ENCODE assay signal across 8 cellular contexts in genomic region chr5:64811050-64811640, GRCh38. TPM values are rescaled to one million over a fixed set of nuclear protein-coding genes. Genes with fewer than 3 reads are reported as not detected.
DNase-seq lines count a peak whose midpoint lies in the region; ATAC-seq, FAIRE-seq and TF ChIP-seq lines count a peak whose summit lies in the region.

No MANE protein-coding gene starts in this region.

- 81% methylated on average over 1 of the region's 1 CpG for WGBS in K562 (ENCODE audit: insufficient coverage, low coverage, missing lambda C conversion rate)
- 93% methylated on average over 1 of the region's 1 CpG for WGBS in suprapubic skin
- 92 to 93% methylated on average over 1 of the region's 1 CpG for WGBS in lower leg skin, 2 donors

- intact Hi-C loops in HCT116 (cut with micrococcal nuclease) (loop anchor here (1.0 to 10.0 kb wide), 3 partner anchors 286 to 774 kb away; no protein-coding TSS in a partner anchor), K562 (cut with micrococcal nuclease) (loop anchor here (1.0 to 10.0 kb wide), 4 partner anchors 134 to 672 kb away; no protein-coding TSS in a partner anchor), lower leg skin (cut with DNase I; ENCODE audit: low total_unique reads) (no loop called here)

- H3K79me2 ChIP-seq in HCT116 (ENCODE audit: insufficient read depth, low read length) (no peaks in the 10 kb centered on the region), K562 (ENCODE audit: control insufficient read depth, insufficient read depth, low read length) (no peaks in the 10 kb centered on the region)

- H3K27me3 Mint-ChIP-seq in immature natural killer cell (ENCODE audit: low read depth in 3 of 3): peaks cover 0 to 2% (median 0%) of the 10 kb centered on the region in 3 donors

- no peak for TF ChIP-seq EP300 in K562 (IDR thresholded peaks at IDR 0.05; ENCODE audit: low read length)
- no peak for TF ChIP-seq EP300 in suprapubic skin (IDR thresholded peaks at IDR 0.05)

- H3K27me3 ChIP-seq in HCT116 (ENCODE audit: insufficient read depth, low read length) (no peaks in the 10 kb centered on the region), K562 (ENCODE audit: control insufficient read depth in 2 of 2, insufficient read depth in 2 of 2, low read length in 2 of 2) (no peaks in the 10 kb centered on the region), suprapubic skin (no peaks in the 10 kb centered on the region)

- peaks cover 8 to 14% (median 13%) of the 10 kb centered on the region in 3 donors for H3K36me3 Mint-ChIP-seq in immature natural killer cell

- in situ Hi-C loops in K562 (cut with MboI): no loop called here

- no peak overlapping the region for H3K4me3 Mint-ChIP-seq in immature natural killer cell

- H3K9me1 ChIP-seq in K562 (ENCODE audit: control insufficient read depth, insufficient read depth, low read length): no peaks in the 10 kb centered on the region

- no peaks in the 10 kb centered on the region for H3K9me3 Mint-ChIP-seq in immature natural killer cell

- TF ChIP-seq RAD21 in HCT116 (IDR thresholded peaks at IDR 0.05; ENCODE audit: low read depth): peak; percentile 70
- TF ChIP-seq RAD21 in K562 (CRISPR knock-in tag; conservative IDR thresholded peaks at IDR 0.05 in 1 of 2, IDR thresholded peaks at IDR 0.05 in 1 of 2): peak; percentile 83 to 85

- no peak overlapping the region for H3K4me2 ChIP-seq in HCT116 (ENCODE audit: low read length)
- H3K4me2 ChIP-seq in K562 (ENCODE audit: insufficient read depth, low read length): no peak overlapping the region

- no peaks in the 10 kb centered on the region for H3K4me1 ChIP-seq in HCT116 (ENCODE audit: control insufficient read depth in 1 of 2, insufficient read depth in 2 of 2, low read length in 2 of 2)
- no peaks in the 10 kb centered on the region for H3K4me1 ChIP-seq in K562 (replicated peaks in 1 of 2; ENCODE audit: control insufficient read depth in 2 of 2, insufficient read depth in 2 of 2, low read length in 2 of 2)
- no peaks in the 10 kb centered on the region for H3K4me1 ChIP-seq in suprapubic skin

- RAD21 ChIA-PET in HCT116 (lab: Charles Lee; ENCODE audit: low non-redundant PET in 1 of 2, low total read pairs in 2 of 2, uncharacterized antibody in 2 of 2, unreplicated experiment in 2 of 2): interaction anchor here (0.7 to 1.2 kb wide), 2 partner anchors 671 to 672 kb away, joined by 6 to 7 read pairs; no protein-coding TSS in a partner anchor

- no peak overlapping the region for H3K4me3 ChIP-seq in HCT116 (replicated peaks in 1 of 2; ENCODE audit: low read depth in 1 of 2, low read length in 2 of 2)
- H3K4me3 ChIP-seq in K562: no peak overlapping the region
- no peak overlapping the region for H3K4me3 ChIP-seq in suprapubic skin
- no peak overlapping the region for H3K4me3 ChIP-seq in lower leg skin (ENCODE audit: low read depth, poor library complexity, severe bottlenecking)

- no peak overlapping the region for H3K27ac Mint-ChIP-seq in immature natural killer cell

- no peak overlapping the region for H2AFZ ChIP-seq in HCT116 (ENCODE audit: low read depth, low read length, poor library complexity, severe bottlenecking)
- H2AFZ ChIP-seq in K562 (ENCODE audit: low read depth, low read length): no peak overlapping the region

- POLR2A ChIA-PET in HCT116 (lab: Charles Lee): no interaction called here
- POLR2A ChIA-PET in K562 (lab: Yijun Ruan, JAX): interaction anchor here (0.6 to 1.6 kb wide), 3 partner anchors 65 to 1688 kb away, joined by 3 to 4 read pairs (median 3); no protein-coding TSS in a partner anchor

- TF ChIP-seq CTCF in HCT116 (IDR thresholded peaks at IDR 0.05 in 2 of 3, conservative IDR thresholded peaks at IDR 0.05 in 1 of 3; ENCODE audit: borderline replicate concordance in 1 of 3, insufficient read depth in 1 of 3, low read depth in 2 of 3, low read length in 2 of 3) (peak; percentile 46 to 77 (median 49); a peak in 5 of 6 replicates), K562 (IDR thresholded peaks at IDR 0.05 in 2 of 3, conservative IDR thresholded peaks at IDR 0.05 in 1 of 3; ENCODE audit: insufficient read depth in 2 of 3, low read depth in 1 of 3, low read length in 3 of 3) (peak; percentile 37 to 81 (median 48); a peak in 5 of 6 replicates), suprapubic skin (IDR thresholded peaks at IDR 0.05) (peak; percentile 27 to 51), lower leg skin (IDR thresholded peaks at IDR 0.05) (no peak)

- H3K36me3 ChIP-seq in HCT116 (ENCODE audit: control insufficient read depth in 1 of 2, insufficient read depth in 2 of 2, low read length in 2 of 2): no peaks in the 10 kb centered on the region
- H3K36me3 ChIP-seq in K562 (ENCODE audit: control insufficient read depth, insufficient read depth, low read length): peaks cover 4% of the 10 kb centered on the region; the same call in 2 of the 3 replicates
- peaks cover 19% of the 10 kb centered on the region for H3K36me3 ChIP-seq in suprapubic skin

- DNase-seq in DMS153 (lab: John Stamatoyannopoulos, UW): peak; percentile 10
- no peak for DNase-seq in DMS153 treated with DMSO at 0.1 percent for 48 hours (lab: John Stamatoyannopoulos, UW; ENCODE audit: unreplicated experiment)
- peak; percentile 37 for DNase-seq in HCT116 (ENCODE audit: low read depth, low spot score)
- peak; percentile 68 for DNase-seq in NCI-H460 (ENCODE audit: extremely low read depth, low read depth)
- peak; percentile 19 to 56 (median 36) for DNase-seq in K562 (ENCODE audit: extremely low read depth in 1 of 4, low spot score in 3 of 4)
- peak; percentile 18 to 34 (median 19) for DNase-seq in immature natural killer cell
- no peak for DNase-seq in suprapubic skin (ENCODE audit: low spot score in 2 of 2)
- DNase-seq in lower leg skin (ENCODE audit: low spot score in 2 of 2): no peak

- no peak for TF ChIP-seq POLR2A in HCT116 (IDR thresholded peaks at IDR 0.05; ENCODE audit: borderline replicate concordance, extremely low read depth, insufficient read depth, insufficient read length)
- TF ChIP-seq POLR2A in K562 (conservative IDR thresholded peaks at IDR 0.05): no peak
- no peak for TF ChIP-seq POLR2A in suprapubic skin (IDR thresholded peaks at IDR 0.05)
- no peak for TF ChIP-seq POLR2A in lower leg skin (IDR thresholded peaks at IDR 0.05)

- no peaks in the 10 kb centered on the region for H3K4me1 Mint-ChIP-seq in immature natural killer cell

- H3K27ac ChIP-seq in HCT116 (ENCODE audit: low read depth, low read length) (no peak overlapping the region), K562 (ENCODE audit: extremely low read depth, low read depth, low read length) (no peak overlapping the region), suprapubic skin (no peak overlapping the region)

- H3K9me2 ChIP-seq in HCT116 (ENCODE audit: insufficient read depth): no peaks in the 10 kb centered on the region

- ATAC-seq in HCT116: 0 out of 2 replicates have a peak, but pooled peaks have one; percentile 47
- ATAC-seq in K562: peak; percentile 77

- H3K9me3 ChIP-seq in HCT116 (ENCODE audit: control insufficient read depth in 1 of 2, insufficient read depth in 1 of 2, low read depth in 1 of 2, low read length in 2 of 2) (no peaks in the 10 kb centered on the region), K562 (replicated peaks; ENCODE audit: control insufficient read depth, insufficient read depth, low read depth, low read length) (no peaks in the 10 kb centered on the region), suprapubic skin (no peaks in the 10 kb centered on the region)

- BruUV-seq in HCT116 (replicated peaks; lab: Mats Ljungman, UMichigan) (no TSS peak), K562 (replicated peaks; lab: Mats Ljungman, UMichigan) (no TSS peak)

- H4K20me1 ChIP-seq in HCT116 (ENCODE audit: insufficient read depth) (no peaks in the 10 kb centered on the region), K562 (replicated peaks; ENCODE audit: control insufficient read depth, insufficient read depth, low read length) (no peaks in the 10 kb centered on the region)

- FAIRE-seq in K562 (lab: Jason Lieb, UNC): peak; percentile 81

- H3K9ac ChIP-seq in HCT116 (ENCODE audit: low read length) (no peak overlapping the region), K562 (ENCODE audit: insufficient read depth in 1 of 2, low read depth in 2 of 2, low read length in 2 of 2) (no peak overlapping the region)

- CTCF ChIA-PET in HCT116 (lab: Charles Lee) (interaction anchor here (0.7 to 4.2 kb wide), 10 partner anchors 8 to 1495 kb away, joined by 3 to 69 read pairs (median 4); partner anchors contain the start of gene ADAMTS6), K562 (lab: Yijun Ruan, JAX; ENCODE audit: low intra/inter-chr PET ratio) (interaction anchor here (1.6 to 2.7 kb wide), 2 partner anchors 672 to 777 kb away, joined by 9 to 16 read pairs; no protein-coding TSS in a partner anchor)

RNA-seq across cellular contexts. Expression of gene CWC27, which starts 42.4 kb away (rescaled TPM):
- total RNA-seq in HCT116 (2021; ENCODE audit: unreplicated experiment) (29.1 TPM), K562 (2014; rRNA removed) (19.5 and 19.7 TPM in 2 replicates), K562 (2014; rRNA removed; fragmentation: Illumina TruSeq; extraction: Trizol) (40.9 and 47.4 TPM in 2 replicates), K562 (2015; rRNA removed; fragmentation: Illumina TruSeq; extraction: Trizol) (33.2 and 38.0 TPM in 2 replicates), K562 (2021) (25.6 and 28.0 TPM in 2 replicates), suprapubic skin (10 to 100 TPM in 2 of 4 donors, 1 to 10 TPM in 2; 6.4 to 17.8 (median 13.0) TPM), lower leg skin (10 to 100 TPM; 10.3 to 17.8 (median 13.7) TPM)
- 13.7 and 16.2 TPM in 2 replicates for polyA plus RNA-seq in HCT116 (2012)
- 28.4 and 33.5 TPM in 2 replicates for total RNA-seq in NCI-H460 (2014; rRNA removed; shearing (Covaris generic))
- polyA plus RNA-seq in NCI-H460 (2014; cell fraction: nucleus; rRNA removed): 11.4 and 13.6 TPM in 2 replicates
- 10.5 and 54.8 TPM in 2 replicates for total RNA-seq in K562 (2011; cell fraction: chromatin; rRNA removed; ENCODE audit: low replicate concordance)
- 7.0 and 10.1 TPM in 2 replicates for total RNA-seq in K562 (2011; cell fraction: nucleolus; rRNA removed)
- total RNA-seq in K562 (2011; cell fraction: nucleoplasm; rRNA removed): 17.9 and 28.3 TPM in 2 replicates
- polyA plus RNA-seq in K562 (2011; rRNA removed) (26.8 and 38.3 TPM in 2 replicates), K562 (2014; fragmentation: Illumina TruSeq; extraction: Trizol) (39.5 and 46.4 TPM in 2 replicates), K562 (2014; fragmentation: Nextera tagmentation; extraction: Ambion mirVana) (10 to 100 TPM; 42.9 to 49.3 TPM), K562 (2014; rRNA removed) (27.9 and 34.1 TPM in 2 replicates), immature natural killer cell (10 to 100 TPM; 19.2 to 33.4 (median 28.1) TPM)
- polyA plus RNA-seq in K562 (2011; cell fraction: cytosol; rRNA removed): 5.6 and 20.5 TPM in 2 replicates
- 5.2 and 9.0 TPM in 2 replicates for polyA plus RNA-seq in K562 (2011; cell fraction: nucleus; rRNA removed)
- 23.4 and 29.1 TPM in 2 replicates for polyA plus RNA-seq in K562 (2012)
- polyA minus RNA-seq in K562 (2011; rRNA and poly(A)+ RNA removed): 71.0 and 76.0 TPM in 2 replicates
- polyA minus RNA-seq in K562 (2011; cell fraction: cytosol; rRNA and poly(A)+ RNA removed): 10.1 and 13.3 TPM in 2 replicates
- 27.5 and 43.1 TPM in 2 replicates for polyA minus RNA-seq in K562 (2011; cell fraction: nucleus; rRNA and poly(A)+ RNA removed)

RNA-seq across cellular contexts. Expression of gene SREK1IP1, which starts 42.7 kb away (rescaled TPM):
- total RNA-seq in HCT116 (2021; ENCODE audit: unreplicated experiment) (25.5 TPM), K562 (2014; rRNA removed) (6.9 and 8.2 TPM in 2 replicates), K562 (2014; rRNA removed; fragmentation: Illumina TruSeq; extraction: Trizol) (21.7 and 23.7 TPM in 2 replicates), K562 (2015; rRNA removed; fragmentation: Illumina TruSeq; extraction: Trizol) (19.2 and 21.3 TPM in 2 replicates), K562 (2021) (27.3 and 27.7 TPM in 2 replicates), suprapubic skin (10 to 100 TPM; 10.5 to 17.5 (median 11.4) TPM), lower leg skin (10 to 100 TPM in 3 of 4 donors, 1 to 10 TPM in 1; 8.7 to 12.7 (median 11.8) TPM)
- 8.6 and 11.0 TPM in 2 replicates for polyA plus RNA-seq in HCT116 (2012)
- 9.1 and 9.9 TPM in 2 replicates for total RNA-seq in NCI-H460 (2014; rRNA removed; shearing (Covaris generic))
- 6.5 and 20.9 TPM in 2 replicates for polyA plus RNA-seq in NCI-H460 (2014; cell fraction: nucleus; rRNA removed)
- total RNA-seq in K562 (2011; cell fraction: chromatin; rRNA removed; ENCODE audit: low replicate concordance): 2.3 and 5.4 TPM in 2 replicates
- 2.8 TPM in 2 replicates for total RNA-seq in K562 (2011; cell fraction: nucleolus; rRNA removed)
- total RNA-seq in K562 (2011; cell fraction: nucleoplasm; rRNA removed): 3.8 and 8.7 TPM in 2 replicates
- polyA plus RNA-seq in K562 (2011; rRNA removed) (6.4 and 9.8 TPM in 2 replicates), K562 (2014; fragmentation: Illumina TruSeq; extraction: Trizol) (23.0 and 23.9 TPM in 2 replicates), K562 (2014; fragmentation: Nextera tagmentation; extraction: Ambion mirVana) (10 to 100 TPM; 29.8 to 45.2 TPM), K562 (2014; rRNA removed) (8.5 and 9.3 TPM in 2 replicates), immature natural killer cell (10 to 100 TPM; 16.6 to 42.4 (median 26.4) TPM)
- 4.1 and 5.3 TPM in 2 replicates for polyA plus RNA-seq in K562 (2011; cell fraction: cytosol; rRNA removed)
- 2.1 and 2.8 TPM in 2 replicates for polyA plus RNA-seq in K562 (2011; cell fraction: nucleus; rRNA removed)
- 8.1 and 21.0 TPM in 2 replicates for polyA plus RNA-seq in K562 (2012)
- polyA minus RNA-seq in K562 (2011; rRNA and poly(A)+ RNA removed): 8.1 and 8.8 TPM in 2 replicates
- 9.5 and 12.1 TPM in 2 replicates for polyA minus RNA-seq in K562 (2011; cell fraction: cytosol; rRNA and poly(A)+ RNA removed)
- polyA minus RNA-seq in K562 (2011; cell fraction: nucleus; rRNA and poly(A)+ RNA removed): 3.6 and 6.4 TPM in 2 replicates

Comparison
In these comparisons a context has a peak if more than half of its experiments do, and no peak if none do; other contexts are left out.
1. DNase-seq: peak in DMS153 (single experiment), HCT116 (single experiment), NCI-H460 (single experiment), K562 (4 of 4) and immature natural killer cell (3 of 3); none in DMS153 treated with DMSO at 0.1 percent for 48 hours (single experiment), suprapubic skin (0 of 2) and lower leg skin (0 of 2).
2. CTCF ChIP-seq: peak in HCT116 (3 of 3), K562 (3 of 3) and suprapubic skin (2 of 2); none in lower leg skin (0 of 3).